ENCODE assay signal across 24 cellular contexts in genomic region chr12:58847876-58848600, GRCh38.
DNase-seq lines count a peak whose midpoint lies in the region; ATAC-seq, FAIRE-seq and TF ChIP-seq lines count a peak whose summit lies in the region.
"Had no signal": no experiment of that assay in that cellular context is flagged by ENCODE, and none has a peak within 500 bp of the region (broad histone marks: within the 10 kb centered on the region; RNA-seq: fewer than 3 reads in every experiment).

No MANE protein-coding gene starts in this region.

- H4K20me1 ChIP-seq in astrocyte (ENCODE audit: insufficient read depth, low read length) (no peaks in the 10 kb centered on the region), PC-3 (ENCODE audit: low read length) (no peaks in the 10 kb centered on the region), MM.1S (ENCODE audit: insufficient read depth, low read length) (no peaks in the 10 kb centered on the region)

- H3K18ac ChIP-seq in mesendoderm (ENCODE audit: low read length): no peak overlapping the region

- H3K4me1 ChIP-seq in HEK293 (ENCODE audit: control insufficient read depth, insufficient read depth, low read length) (no peaks in the 10 kb centered on the region), astrocyte (ENCODE audit: insufficient read depth, low read length) (no peaks in the 10 kb centered on the region), mesendoderm (ENCODE audit: control insufficient read depth, low read depth, low read length) (peaks cover 2% of the 10 kb centered on the region), PC-3 (ENCODE audit: insufficient read depth, low read length) (peaks cover 17% of the 10 kb centered on the region), MM.1S (ENCODE audit: low read length) (no peaks in the 10 kb centered on the region)
- H3K4me1 ChIP-seq: gastroesophageal sphincter, sigmoid colon, uterus had no signal

- H3F3A ChIP-seq in PC-3 (ENCODE audit: low read length, unreplicated experiment) (no peaks in the 10 kb centered on the region), MM.1S (ENCODE audit: insufficient read depth, low read length) (no peaks in the 10 kb centered on the region)

- no peak overlapping the region for H3K9ac ChIP-seq in astrocyte (ENCODE audit: low read length)
- H3K9ac ChIP-seq in mesendoderm (ENCODE audit: low read length): no peak overlapping the region
- H3K9ac ChIP-seq in PC-3 (ENCODE audit: low read length): no peak overlapping the region
- no peak overlapping the region for H3K9ac ChIP-seq in MM.1S (ENCODE audit: low read length)

- H4K8ac ChIP-seq in mesendoderm (ENCODE audit: low read depth, low read length): no peak overlapping the region

- H3K4me3 ChIP-seq in HEK293 (ENCODE audit: low read depth, low read length): no peak overlapping the region
- H3K4me3 ChIP-seq in astrocyte (ENCODE audit: insufficient read depth, low read depth, low read length): no peak overlapping the region
- H3K4me3 ChIP-seq in mesendoderm (ENCODE audit: low read length): no peak overlapping the region
- H3K4me3 ChIP-seq in PC-3 (ENCODE audit: low read length): no peak overlapping the region
- H3K4me3 ChIP-seq in MM.1S (ENCODE audit: low read length): no peak overlapping the region
- H3K4me3 ChIP-seq: gastroesophageal sphincter, sigmoid colon, uterus had no signal

- H2BK120ac ChIP-seq in mesendoderm (ENCODE audit: low read depth, low read length): no peak overlapping the region

- no peak overlapping the region for H2BK15ac ChIP-seq in mesendoderm (replicated peaks; ENCODE audit: low read depth)

- peaks cover 3% of the 10 kb centered on the region for H3K4me1 Mint-ChIP-seq in astrocyte (ENCODE audit: low read depth, unreplicated experiment)

- CTCF ChIA-PET in HEK293 (lab: Yijun Ruan, JAX) (interaction anchor here (0.6 to 0.7 kb wide), 3 partner anchors 307 to 943 kb away, joined by 3 to 5 read pairs (median 5); no protein-coding TSS in a partner anchor), PC-3 (lab: Charles Lee) (no interaction called here)

- H3K9me3 ChIP-seq in HEK293 (ENCODE audit: control insufficient read depth, insufficient read depth, low read depth, low read length) (no peaks in the 10 kb centered on the region), astrocyte (ENCODE audit: insufficient read depth, low read depth, low read length) (no peaks in the 10 kb centered on the region), PC-3 (ENCODE audit: low read length) (no peaks in the 10 kb centered on the region), MM.1S (replicated peaks; ENCODE audit: insufficient read depth, low read length) (no peaks in the 10 kb centered on the region)
- H3K9me3 ChIP-seq: gastroesophageal sphincter, sigmoid colon, uterus had no signal

- TF ChIP-seq CTCF in HEK293 (tag by site-specific recombination; IDR thresholded peaks at IDR 0.05) (no peak), astrocyte (IDR thresholded peaks at IDR 0.05; ENCODE audit: insufficient read depth, low read depth, low read length) (no peak), PC-3 (conservative IDR thresholded peaks at IDR 0.05; ENCODE audit: low read depth, low read length) (no peak), MM.1S (IDR thresholded peaks at IDR 0.05; ENCODE audit: low read length) (no peak)

- H3K4me2 ChIP-seq in astrocyte (ENCODE audit: low read length) (no peak overlapping the region), mesendoderm (ENCODE audit: low read length) (no peak overlapping the region), PC-3 (ENCODE audit: low read length) (no peak overlapping the region), MM.1S (ENCODE audit: low read depth, low read length) (no peak overlapping the region)

- H3K27me3 ChIP-seq in astrocyte (ENCODE audit: insufficient read depth, low read length): no peaks in the 10 kb centered on the region
- no peaks in the 10 kb centered on the region for H3K27me3 ChIP-seq in mesendoderm (ENCODE audit: insufficient read depth, low read length, poor library complexity)
- H3K27me3 ChIP-seq in PC-3 (ENCODE audit: low read length): no peaks in the 10 kb centered on the region
- no peaks in the 10 kb centered on the region for H3K27me3 ChIP-seq in MM.1S (replicated peaks; ENCODE audit: insufficient read depth, low read length)
- H3K27me3 ChIP-seq: gastroesophageal sphincter, sigmoid colon, uterus had no signal

- H3K36me3 ChIP-seq in HEK293 (ENCODE audit: control insufficient read depth in 2 of 2, insufficient read depth in 1 of 2, low read length in 2 of 2) (no peaks in the 10 kb centered on the region), astrocyte (ENCODE audit: insufficient read depth, low read length) (no peaks in the 10 kb centered on the region), mesendoderm (ENCODE audit: control insufficient read depth, insufficient read depth, low read length) (no peaks in the 10 kb centered on the region), PC-3 (ENCODE audit: low read depth, low read length) (no peaks in the 10 kb centered on the region), MM.1S (replicated peaks; ENCODE audit: insufficient read depth, low read length) (no peaks in the 10 kb centered on the region)
- H3K36me3 ChIP-seq: gastroesophageal sphincter, sigmoid colon, uterus had no signal

- H3K79me2 ChIP-seq in astrocyte (ENCODE audit: insufficient read depth, low read length) (no peaks in the 10 kb centered on the region), mesendoderm (ENCODE audit: control insufficient read depth, insufficient read depth, low read length) (no peaks in the 10 kb centered on the region), PC-3 (ENCODE audit: low read length) (no peaks in the 10 kb centered on the region), MM.1S (ENCODE audit: low read length) (no peaks in the 10 kb centered on the region)

- H3K79me1 ChIP-seq in mesendoderm (ENCODE audit: low read length): no peaks in the 10 kb centered on the region

- FAIRE-seq in astrocyte (lab: Jason Lieb, UNC): no peak
- FAIRE-seq: endometrium, G401.6, GM12891 had no signal

- no peak overlapping the region for H3K4ac ChIP-seq in mesendoderm (ENCODE audit: low read depth, low read length)

- no peak overlapping the region for H3K27ac Mint-ChIP-seq in astrocyte (ENCODE audit: unreplicated experiment)

- H3K4me3 Mint-ChIP-seq in astrocyte (ENCODE audit: unreplicated experiment): no peak overlapping the region

- H3K9me3 Mint-ChIP-seq in astrocyte (ENCODE audit: unreplicated experiment): peaks cover 2% of the 10 kb centered on the region

- POLR2A ChIA-PET in HEK293 (lab: Yijun Ruan, JAX): no interaction called here
- POLR2A ChIA-PET in PC-3 (lab: Charles Lee; ENCODE audit: unreplicated experiment): no interaction called here

- H2AK5ac ChIP-seq in mesendoderm (ENCODE audit: low read length): no peak overlapping the region

- H3K23ac ChIP-seq in mesendoderm (ENCODE audit: low read length): no peak overlapping the region

- no peak overlapping the region for H3K56ac ChIP-seq in mesendoderm (ENCODE audit: low read length)

- H3K27ac ChIP-seq in HEK293 (ENCODE audit: extremely low read depth, low read depth, low read length): no peak overlapping the region
- no peak overlapping the region for H3K27ac ChIP-seq in astrocyte (ENCODE audit: low read depth, low read length)
- H3K27ac ChIP-seq in mesendoderm (ENCODE audit: low read depth, low read length): no peak overlapping the region
- H3K27ac ChIP-seq in PC-3 (ENCODE audit: low read length): no peak overlapping the region
- H3K27ac ChIP-seq in MM.1S (ENCODE audit: low read length): no peak overlapping the region
- H3K27ac ChIP-seq: gastroesophageal sphincter, sigmoid colon, uterus had no signal

- intact Hi-C loops in PC-3 (cut with micrococcal nuclease): no loop called here

- H2AFZ ChIP-seq in astrocyte (ENCODE audit: low read depth, low read length) (no peak overlapping the region), PC-3 (ENCODE audit: low read length) (no peak overlapping the region), MM.1S (ENCODE audit: low read length) (no peak overlapping the region)

- H3K36me3 Mint-ChIP-seq in astrocyte (ENCODE audit: low read depth, unreplicated experiment): peaks cover 9% of the 10 kb centered on the region

- no peak overlapping the region for H4K5ac ChIP-seq in mesendoderm (ENCODE audit: low read length)

- H3K9me2 ChIP-seq in PC-3 (replicated peaks; ENCODE audit: low read length): no peaks in the 10 kb centered on the region
- H3K9me2 ChIP-seq in MM.1S (replicated peaks; ENCODE audit: insufficient read depth, low read length): no peaks in the 10 kb centered on the region

- no CpG with 5 or more reads among the region's 5 CpGs for WGBS in mesendoderm (ENCODE audit: extremely low coverage, insufficient coverage, low lambda C conversion rate)

- ATAC-seq in PC-3: no peak
- ATAC-seq: gastroesophageal sphincter had no signal

- no peak overlapping the region for H2BK5ac ChIP-seq in mesendoderm (ENCODE audit: low read length)

- no peaks in the 10 kb centered on the region for H3K27me3 Mint-ChIP-seq in astrocyte (ENCODE audit: low read depth, unreplicated experiment)

- DNase-seq in NCI-H2081 treated with DMSO at 0.1 percent for 48 hours (lab: John Stamatoyannopoulos, UW) (peak; percentile 1), astrocyte (ENCODE audit: low read depth) (peak; percentile 27), mesendoderm (peak; percentile 33), PC-3 (no peak), MM.1S (no peak)
- no peak for DNase-seq in activated CD4-positive, alpha-beta T cell treated with anti-CD3 and anti-CD28 coated beads, Interleukin-2, amount 50 U/mL, for 48 hours
- DNase-seq in activated CD4-positive, alpha-beta T cell treated with anti-CD3 and anti-CD28 coated beads for 1 hour: no peak
- DNase-seq: activated CD4-positive, alpha-beta T cell treated with anti-CD3 and anti-CD28 coated beads for 4 hours; activated CD8-positive, alpha-beta memory T cell treated with anti-CD3 and anti-CD28 coated beads, Interleukin-2, amount 50 U/mL, for 48 hours; activated gamma-delta T cell treated with Interleukin-2 at 50 U/mL for 16 hours; amniotic stem cell; IMR-90; MV-4-11; NCI-H510A; occipital lobe; sigmoid colon; stimulated activated CD4-positive, alpha-beta T cell treated with anti-CD3 and anti-CD28 coated beads, Interleukin-2, amount 100 ng/mL, for 24 hours; T-helper 9 cell; uterus had no signal

- BruUV-seq in PC-3 (replicated peaks; lab: Mats Ljungman, UMichigan): no TSS peak

TF ChIP-seq in HEK293, 187 proteins besides CTCF, POLR2A, EP300 and RAD21 (continues in another document):
- TF ChIP-seq ZNF248 (tag by site-specific recombination; IDR thresholded peaks at IDR 0.05): no peak
- peak; percentile 11; the same call in 1 of the 2 replicates for TF ChIP-seq ZIC2 (tag by site-specific recombination; IDR thresholded peaks at IDR 0.05)
- TF ChIP-seq BCL6B (tag by site-specific recombination; IDR thresholded peaks at IDR 0.05): peak; percentile 81

Comparison
In these comparisons a context has a peak if more than half of its experiments do, and no peak if none do; other contexts are left out.
1. DNase-seq: peak in NCI-H2081 treated with DMSO at 0.1 percent for 48 hours (single experiment), astrocyte (single experiment) and mesendoderm (single experiment); none in PC-3 (single experiment), activated CD4-positive, alpha-beta T cell treated with anti-CD3 and anti-CD28 coated beads, Interleukin-2, amount 50 U/mL, for 48 hours (0 of 2), MM.1S (single experiment) and activated CD4-positive, alpha-beta T cell treated with anti-CD3 and anti-CD28 coated beads for 1 hour (single experiment).